Comparison of ENCODE assay signal across 1 cellular context in genomic region chr20:20492521-20493334, GRCh38.
TF ChIP-seq lines count a peak whose summit lies in the region.

No MANE protein-coding gene starts in this region.

TF ChIP-seq in GM23338, 12 proteins besides CTCF, POLR2A, EP300 and RAD21 (continued from another document):
- no peak for TF ChIP-seq STAT1 (IDR thresholded peaks at IDR 0.05; ENCODE audit: unreplicated experiment)
- no peak for TF ChIP-seq JUNB (IDR thresholded peaks at IDR 0.05; ENCODE audit: unreplicated experiment)
- no peak for TF ChIP-seq CREB1 (CRISPR knock-in tag; IDR thresholded peaks at IDR 0.05; ENCODE audit: low read depth)
- no peak for TF ChIP-seq EZH2phosphoT487 (IDR thresholded peaks at IDR 0.05; ENCODE audit: unreplicated experiment)
- no peak for TF ChIP-seq POLR2AphosphoS5 (IDR thresholded peaks at IDR 0.05; ENCODE audit: low read depth)
